ENCODE assay signal across 8 cellular contexts in the genomic region with DNA sequence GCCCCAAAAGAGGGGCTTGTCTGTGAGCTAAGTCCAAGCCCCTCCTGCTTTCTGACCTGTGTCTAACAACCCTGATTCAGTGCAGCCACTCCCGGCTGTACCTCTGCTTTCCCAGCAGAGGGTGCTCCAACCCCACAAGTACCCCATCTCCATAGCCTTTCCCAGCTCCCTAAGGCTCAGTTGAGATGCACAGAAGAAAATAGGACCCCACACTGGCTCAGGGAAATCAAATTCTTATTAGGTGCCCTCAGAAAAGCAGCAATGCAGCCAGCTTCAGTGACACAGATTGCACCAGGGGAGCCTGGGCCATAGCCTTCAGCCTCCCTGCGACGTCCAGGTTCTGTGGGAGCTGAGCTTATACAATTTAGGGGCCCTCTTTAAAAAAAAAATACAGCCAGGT. TPM values are rescaled to one million over a fixed set of nuclear protein-coding genes. Genes with fewer than 3 reads are reported as not detected.
DNase-seq lines count a peak whose midpoint lies in the region; ATAC-seq and TF ChIP-seq lines count a peak whose summit lies in the region.

No MANE protein-coding gene starts in this region.

- no peak overlapping the region for H3K4me3 Mint-ChIP-seq in activated T-cell treated with anti-CD3 and anti-CD28 coated beads, Interleukin-2, amount 50 U/mL, for 4 hours
- H3K4me3 Mint-ChIP-seq in natural killer cell treated with Interleukin-12 subunit alpha and Interleukin-12 subunit beta and Interleukin-15 and Interleukin-18, amount 100 ng/mL, for 72 hours, result no peak overlapping the region

- 61% methylated on average over 3 of the region's 3 CpGs; no CpG with 5 or more reads in 1 of the 2 experiments for WGBS in IMR-90 (ENCODE audit: extremely low coverage in 2 of 2, insufficient read length in 1 of 2), 2 experiments
- 45 to 57% methylated on average over 3 of the region's 3 CpGs for WGBS in tibial nerve, 2 donors

- no peak overlapping the region for H2AK5ac ChIP-seq in IMR-90 (ENCODE audit: low read depth, low read length)

- DNase-seq in DMS 273 (lab: John Stamatoyannopoulos, UW; ENCODE audit: unreplicated experiment) (peak; percentile 90), IMR-90 (peak; percentile 73), OCI-LY7 (ENCODE audit: low spot score) (peak; percentile 54), fibroblast of gingiva (ENCODE audit: low read depth) (peak; percentile 53), tibial nerve (ENCODE audit: low spot score in 2 of 2) (peak in 1 of 2 donors; percentile 56)
- peak; percentile 47 for DNase-seq in activated T-cell treated with anti-CD3 and anti-CD28 coated beads, Interleukin-2, amount 50 U/mL, for 4 hours
- DNase-seq in natural killer cell treated with Interleukin-12 subunit alpha and Interleukin-12 subunit beta and Interleukin-15 and Interleukin-18, amount 100 ng/mL, for 72 hours (ENCODE audit: low spot score), result no peak

- H2BK20ac ChIP-seq in IMR-90 (ENCODE audit: low read depth, low read length), result no peak overlapping the region

- no peak overlapping the region for H2BK120ac ChIP-seq in IMR-90 (ENCODE audit: low read depth, low read length)

- no peaks in the 10 kb centered on the region for H3K9me1 ChIP-seq in IMR-90 (ENCODE audit: insufficient read depth, low read length)

- H4K20me1 ChIP-seq in IMR-90 (ENCODE audit: insufficient read depth, low read length) (no peaks in the 10 kb centered on the region), OCI-LY7 (ENCODE audit: insufficient read depth, low read length) (no peaks in the 10 kb centered on the region)

- no peak overlapping the region for H3K14ac ChIP-seq in IMR-90 (replicated peaks; ENCODE audit: low read depth, low read length)

- H3K36me3 ChIP-seq in IMR-90 (ENCODE audit: control insufficient read depth, insufficient read depth, low read length) (no peaks in the 10 kb centered on the region), OCI-LY7 (ENCODE audit: insufficient read depth, low read length) (no peaks in the 10 kb centered on the region), tibial nerve (no peaks in the 10 kb centered on the region)

- H2BK5ac ChIP-seq in IMR-90 (ENCODE audit: low read depth, low read length, poor library complexity, severe bottlenecking), result no peak overlapping the region

- H2AFZ ChIP-seq in IMR-90 (replicated peaks; ENCODE audit: low read length, poor library complexity), result peak overlapping the region; percentile 61
- H2AFZ ChIP-seq in OCI-LY7 (ENCODE audit: low read length), result no peak overlapping the region

- H3K4ac ChIP-seq in IMR-90 (ENCODE audit: low read depth, low read length), result no peak overlapping the region

- H3K4me3 ChIP-seq in IMR-90 (ENCODE audit: insufficient read depth, low read depth, low read length), result no peak overlapping the region
- H3K4me3 ChIP-seq in OCI-LY7 (ENCODE audit: low read depth, low read length, poor library complexity, severe bottlenecking), result no peak overlapping the region
- H3K4me3 ChIP-seq in tibial nerve, result no peak overlapping the region

- no peak overlapping the region for H3K9ac ChIP-seq in IMR-90 (ENCODE audit: low read depth, low read length)

- CTCF ChIA-PET in IMR-90 (lab: Yijun Ruan, JAX), result interaction anchor here (0.6 to 7.3 kb wide), 24 partner anchors 8 to 248 kb away, joined by 3 to 111 read pairs (median 4); no protein-coding TSS in a partner anchor
- CTCF ChIA-PET in OCI-LY7 (lab: Charles Lee; ENCODE audit: unreplicated experiment), result interaction anchor here (0.6 to 3.4 kb wide), 7 partner anchors 12 to 274 kb away, joined by 3 to 15 read pairs (median 4); no protein-coding TSS in a partner anchor

- H3K9me3 ChIP-seq in IMR-90 (ENCODE audit: control insufficient read depth, insufficient read depth, low read length) (no peaks in the 10 kb centered on the region), OCI-LY7 (ENCODE audit: low read length) (no peaks in the 10 kb centered on the region), tibial nerve (no peaks in the 10 kb centered on the region)

- TF ChIP-seq CTCF in IMR-90 (conservative IDR thresholded peaks at IDR 0.05; ENCODE audit: low read depth, low read length) (peak; percentile 99), OCI-LY7 (conservative IDR thresholded peaks at IDR 0.05; ENCODE audit: low read length) (peak; percentile 87), tibial nerve (IDR thresholded peaks at IDR 0.05) (peak; percentile 87 to 95 (median 90))

- H3K27me3 Mint-ChIP-seq in activated T-cell treated with anti-CD3 and anti-CD28 coated beads, Interleukin-2, amount 50 U/mL, for 4 hours (ENCODE audit: low read depth), result no peaks in the 10 kb centered on the region
- H3K27me3 Mint-ChIP-seq in natural killer cell treated with Interleukin-12 subunit alpha and Interleukin-12 subunit beta and Interleukin-15 and Interleukin-18, amount 100 ng/mL, for 72 hours, result no peaks in the 10 kb centered on the region

- no peak overlapping the region for H4K91ac ChIP-seq in IMR-90 (ENCODE audit: insufficient read depth, low read depth, low read length)

- no peak overlapping the region for H3K56ac ChIP-seq in IMR-90 (ENCODE audit: extremely low read depth, insufficient read depth, low read length)

- H3K27me3 ChIP-seq in IMR-90 (ENCODE audit: control insufficient read depth, insufficient read depth, low read length), result peaks cover 6% of the 10 kb centered on the region
- H3K27me3 ChIP-seq in tibial nerve, result no peaks in the 10 kb centered on the region

- H3K4me1 Mint-ChIP-seq in activated T-cell treated with anti-CD3 and anti-CD28 coated beads, Interleukin-2, amount 50 U/mL, for 4 hours (ENCODE audit: low read depth), result no peaks in the 10 kb centered on the region
- H3K4me1 Mint-ChIP-seq in natural killer cell treated with Interleukin-12 subunit alpha and Interleukin-12 subunit beta and Interleukin-15 and Interleukin-18, amount 100 ng/mL, for 72 hours (ENCODE audit: low read depth in 2 of 2), result no peaks in the 10 kb centered on the region

- intact Hi-C loops in IMR-90 (cut with micrococcal nuclease), result loop anchor here (1.0 to 5.0 kb wide), 8 partner anchors 28 to 436 kb away; no protein-coding TSS in a partner anchor
- intact Hi-C loops in OCI-LY7 (cut with micrococcal nuclease; ENCODE audit: unreplicated experiment), result loop anchor here (1.0 to 10.0 kb wide), 6 partner anchors 29 to 279 kb away; no protein-coding TSS in a partner anchor

- H2BK15ac ChIP-seq in IMR-90 (ENCODE audit: low read depth, low read length), result no peak overlapping the region

- TF ChIP-seq EP300 in tibial nerve (IDR thresholded peaks at IDR 0.05), result peak in 1 of 2 donors; percentile 52

- peak overlapping the region; percentile 90 for H2AK9ac ChIP-seq in IMR-90 (replicated peaks; ENCODE audit: low read depth, low read length, poor library complexity)

- no peaks in the 10 kb centered on the region for H3K79me1 ChIP-seq in IMR-90 (ENCODE audit: low read depth in 1 of 2, low read length in 2 of 2)

- H4K5ac ChIP-seq in IMR-90 (ENCODE audit: low read depth, low read length), result no peak overlapping the region

- H3K9me2 ChIP-seq in OCI-LY7 (ENCODE audit: insufficient read depth, low read length), result no peaks in the 10 kb centered on the region

- TF ChIP-seq POLR2A in IMR-90 (IDR thresholded peaks at IDR 0.05; ENCODE audit: low read depth, low read length) (peak; percentile 58), tibial nerve (IDR thresholded peaks at IDR 0.05) (peak in 1 of 2 donors; percentile 10)

- H3K4me2 ChIP-seq in IMR-90 (ENCODE audit: low read depth, low read length), result no peak overlapping the region
- no peak overlapping the region for H3K4me2 ChIP-seq in OCI-LY7 (ENCODE audit: low read length)

- H3K23ac ChIP-seq in IMR-90 (ENCODE audit: low read depth, low read length), result no peak overlapping the region

- POLR2A ChIA-PET in IMR-90 (lab: Charles Lee; ENCODE audit: unreplicated experiment), result interaction anchor here (0.5 to 0.6 kb wide), 2 partner anchors 40 to 64 kb away, joined by 3 read pairs; no protein-coding TSS in a partner anchor
- POLR2A ChIA-PET in OCI-LY7 (lab: Charles Lee), result interaction anchor here (0.6 to 1.9 kb wide), 4 partner anchors 34 to 221 kb away, joined by 3 to 6 read pairs (median 3); no protein-coding TSS in a partner anchor

- in situ Hi-C loops in IMR-90 (cut with MboI; ENCODE audit: low sequenced_read_pairs), result loop anchor here (25.0 kb wide), 1 partner anchor 436 kb away; the partner anchor contains the start of genes GSTZ1 and POMT2

- no TSS peak for BruUV-seq in IMR-90 (replicated peaks; lab: Mats Ljungman, UMichigan)
- BruUV-seq in OCI-LY7 (replicated peaks; lab: Mats Ljungman, UMichigan), result no TSS peak

- dilution Hi-C loops in IMR-90 (cut with HindIII; ENCODE audit: low sequenced_read_pairs, unreplicated experiment), result loop anchor here (25.0 kb wide), 1 partner anchor 211 kb away; the partner anchor contains the start of gene CIPC

- TF ChIP-seq RAD21 in IMR-90 (IDR thresholded peaks at IDR 0.05; ENCODE audit: low read length), result peak; percentile 100

- H3K27ac ChIP-seq in IMR-90 (ENCODE audit: insufficient read depth, low read length) (no peak overlapping the region), OCI-LY7 (ENCODE audit: low read depth, low read length, poor library complexity, severe bottlenecking) (no peak overlapping the region), tibial nerve (no peak overlapping the region)

- H3K36me3 Mint-ChIP-seq in activated T-cell treated with anti-CD3 and anti-CD28 coated beads, Interleukin-2, amount 50 U/mL, for 4 hours (ENCODE audit: insufficient read depth), result no peaks in the 10 kb centered on the region
- no peaks in the 10 kb centered on the region for H3K36me3 Mint-ChIP-seq in natural killer cell treated with Interleukin-12 subunit alpha and Interleukin-12 subunit beta and Interleukin-15 and Interleukin-18, amount 100 ng/mL, for 72 hours

- H3K4me1 ChIP-seq in IMR-90 (ENCODE audit: control insufficient read depth, insufficient read depth, low read length) (no peaks in the 10 kb centered on the region), OCI-LY7 (ENCODE audit: insufficient read depth, low read length, poor library complexity, severe bottlenecking) (no peaks in the 10 kb centered on the region), tibial nerve (no peaks in the 10 kb centered on the region)

- H3K18ac ChIP-seq in IMR-90 (ENCODE audit: low read depth, low read length), result no peak overlapping the region

- H3K79me2 ChIP-seq in OCI-LY7 (ENCODE audit: insufficient read depth, low read depth, low read length), result no peaks in the 10 kb centered on the region

- no peak overlapping the region for H3K27ac Mint-ChIP-seq in natural killer cell treated with Interleukin-12 subunit alpha and Interleukin-12 subunit beta and Interleukin-15 and Interleukin-18, amount 100 ng/mL, for 72 hours

- H3K9me3 Mint-ChIP-seq in activated T-cell treated with anti-CD3 and anti-CD28 coated beads, Interleukin-2, amount 50 U/mL, for 4 hours, result no peaks in the 10 kb centered on the region
- no peaks in the 10 kb centered on the region for H3K9me3 Mint-ChIP-seq in natural killer cell treated with Interleukin-12 subunit alpha and Interleukin-12 subunit beta and Interleukin-15 and Interleukin-18, amount 100 ng/mL, for 72 hours

- H4K8ac ChIP-seq in IMR-90 (ENCODE audit: low read depth in 2 of 2, low read length in 2 of 2), result no peak overlapping the region

- ATAC-seq in IMR-90 (ENCODE audit: low read depth), result peak; percentile 98
- peak; percentile 75 to 76 for ATAC-seq in activated T-cell treated with anti-CD3 and anti-CD28 coated beads, Interleukin-2, amount 50 U/mL, for 4 hours
- ATAC-seq in natural killer cell treated with Interleukin-12 subunit alpha and Interleukin-12 subunit beta and Interleukin-15 and Interleukin-18, amount 100 ng/mL, for 72 hours, result peak; percentile 52 to 79
- no peak for ATAC-seq in GM21576 (IDR thresholded peaks at IDR 0.05; ENCODE audit: unreplicated experiment)

RNA-seq across cellular contexts. Expression of gene LRRC74A, which starts 49.9 kb away (rescaled TPM):
- not detected in 2 replicates for total RNA-seq in IMR-90 (2012; rRNA removed)
- polyA plus RNA-seq in IMR-90 (2012; rRNA removed), result not detected in 2 replicates
- polyA plus RNA-seq in IMR-90 (2012; cell fraction: cytosol; rRNA removed), result not detected in 2 replicates
- polyA plus RNA-seq in IMR-90 (2012; cell fraction: nucleus; rRNA removed; ENCODE audit: low replicate concordance), result not detected in 2 replicates
- total RNA-seq in OCI-LY7 (2014; rRNA removed; shearing (Covaris generic)), result not detected in 2 replicates
- not detected in 2 replicates for total RNA-seq in OCI-LY7 (2022)
- not detected for total RNA-seq in activated T-cell treated with anti-CD3 and anti-CD28 coated beads, Interleukin-2, amount 50 U/mL, for 4 hours
- not detected for total RNA-seq in natural killer cell treated with Interleukin-12 subunit alpha and Interleukin-12 subunit beta and Interleukin-15 and Interleukin-18, amount 100 ng/mL, for 72 hours
- total RNA-seq in tibial nerve, result not detected
